Comparison of ENCODE assay signal across 17 cellular contexts in genomic region chr1:93822710-93823425, GRCh38.
"Had no signal": no experiment of that assay in that cellular context is flagged by ENCODE, and none has a peak within 500 bp of the region (broad histone marks: within the 10 kb centered on the region; RNA-seq: fewer than 3 reads in every experiment).

No MANE protein-coding gene starts in this region.

- H3K27me3 Mint-ChIP-seq: activated CD8-positive, alpha-beta T cell treated with anti-CD3 and anti-CD28 coated beads for 36 hours; memory B cell had no signal

- DNase-seq: activated CD8-positive, alpha-beta T cell treated with anti-CD3 and anti-CD28 coated beads for 36 hours; dorsolateral prefrontal cortex; endodermal cell; hippocampal formation; kidney; left ventricle myocardium inferior; natural killer cell; posterior cingulate gyrus; stimulated activated CD4-positive, alpha-beta T cell treated with anti-CD3 and anti-CD28 coated beads, Interleukin-4, amount 100 ng/mL, for 24 hours; stimulated activated naive CD8-positive, alpha-beta T cell treated with anti-CD3 and anti-CD28 coated beads, Interleukin-15, Interleukin-2, amounts not matched to agents 100 U/mL and 50 U/mL, for 24 hours; trophoblast cell had no signal

- H3K9me3 Mint-ChIP-seq: activated CD8-positive, alpha-beta T cell treated with anti-CD3 and anti-CD28 coated beads for 36 hours; activated naive CD4-positive, alpha-beta T cell treated with anti-CD3 and anti-CD28 coated beads, Interleukin-2, amount 50 U/mL, for 24 hours; activated T-helper 2 cell treated with anti-CD3 and anti-CD28 coated beads, Interferon-gamma antibody, Interleukin-2, Interleukin-4, amounts not matched to agents 10 μg/mL and 5 μg/mL and 100 μg/mL, durations not matched to agents 14 hours and 24 hours and 36 hours; endodermal cell; memory B cell; natural killer cell had no signal

- H3K36me3 ChIP-seq: left ventricle myocardium inferior, neutrophil, suprapubic skin had no signal

- H3K9me3 ChIP-seq: left ventricle myocardium inferior, neutrophil, suprapubic skin had no signal

- H3K4me3 ChIP-seq: dorsolateral prefrontal cortex, left ventricle myocardium inferior, suprapubic skin had no signal

- H3K27ac ChIP-seq: dorsolateral prefrontal cortex, left ventricle myocardium inferior, neutrophil, suprapubic skin had no signal

- ATAC-seq: activated CD4-positive, CD25-positive, alpha-beta regulatory T cell treated with anti-CD3 and anti-CD28 coated beads, Interleukin-2, amount 50 U/mL, for 24 hours; activated CD8-positive, alpha-beta T cell treated with anti-CD3 and anti-CD28 coated beads for 36 hours; natural killer cell; stimulated activated naive CD8-positive, alpha-beta T cell treated with anti-CD3 and anti-CD28 coated beads, Interleukin-15, Interleukin-2, amounts not matched to agents 100 U/mL and 50 U/mL, for 24 hours had no signal

- H3K27me3 ChIP-seq: dorsolateral prefrontal cortex, suprapubic skin had no signal

- H3K4me3 Mint-ChIP-seq: activated CD8-positive, alpha-beta T cell treated with anti-CD3 and anti-CD28 coated beads for 36 hours; activated naive CD4-positive, alpha-beta T cell treated with anti-CD3 and anti-CD28 coated beads, Interleukin-2, amount 50 U/mL, for 24 hours; endodermal cell; memory B cell; natural killer cell had no signal

- H3K36me3 Mint-ChIP-seq: activated naive CD4-positive, alpha-beta T cell treated with anti-CD3 and anti-CD28 coated beads, Interleukin-2, amount 50 U/mL, for 24 hours; natural killer cell had no signal

- H3K27ac Mint-ChIP-seq: activated CD8-positive, alpha-beta T cell treated with anti-CD3 and anti-CD28 coated beads for 36 hours; activated naive CD4-positive, alpha-beta T cell treated with anti-CD3 and anti-CD28 coated beads, Interleukin-2, amount 50 U/mL, for 24 hours; activated T-helper 2 cell treated with anti-CD3 and anti-CD28 coated beads, Interferon-gamma antibody, Interleukin-2, Interleukin-4, amounts not matched to agents 10 μg/mL and 5 μg/mL and 100 μg/mL, durations not matched to agents 14 hours and 24 hours and 36 hours; endodermal cell; memory B cell; natural killer cell had no signal
